Comparison of ENCODE assay signal across 16 cellular contexts in genomic region chr1:92907949-92908684, GRCh38. TPM values are rescaled to one million over a fixed set of nuclear protein-coding genes. Genes with fewer than 3 reads are reported as not detected.
A peak's percentile ranks its signal among the peaks of the same experiment; 100 is the strongest.
DNase-seq lines count a peak whose midpoint lies in the region; ATAC-seq and TF ChIP-seq lines count a peak whose summit lies in the region.
"Had no signal": no experiment of that assay in that cellular context is flagged by ENCODE, and none has a peak within 500 bp of the region (broad histone marks: within the 10 kb centered on the region; RNA-seq: fewer than 3 reads in every experiment).

No MANE protein-coding gene starts in this region.

- in situ Hi-C loops in ACHN (cut with HindIII; ENCODE audit: low pct_ligation_motif_present, low pct_unique_long_range_greater_than_20kb, low sequenced_read_pairs) = no loop called here

- no peaks in the 10 kb centered on the region for H3K27me3 ChIP-seq in adrenal gland
- H3K27me3 ChIP-seq: BLaER1 treated with 17β-estradiol and CSF1 and Interleukin-3, amounts not matched to agents 10 nM and 100 nM had no signal

- no peak overlapping the region for H3K4me3 ChIP-seq in adrenal gland
- H3K4me3 ChIP-seq: BLaER1 treated with 17β-estradiol and CSF1 and Interleukin-3, amounts not matched to agents 10 nM and 100 nM; prostate gland had no signal

- H3K9me3 ChIP-seq in adrenal gland (replicated peaks in 1 of 3) = no peaks in the 10 kb centered on the region
- H3K9me3 ChIP-seq: prostate gland had no signal

- TF ChIP-seq CTCF in adrenal gland (IDR thresholded peaks at IDR 0.05) = no peak

- ATAC-seq in HG02571 (IDR thresholded peaks at IDR 0.05; ENCODE audit: unreplicated experiment) (no peak), GM21723 (IDR thresholded peaks at IDR 0.05; ENCODE audit: unreplicated experiment) (no peak)
- ATAC-seq: stimulated activated effector memory CD8-positive, alpha-beta T cell treated with anti-CD3 and anti-CD28 coated beads, Interleukin-12 subunit alpha, Interleukin-12 subunit beta, amount 100 ng/mL, for 72 hours had no signal

- 78 to 86% (median 81%) methylated on average over 2 of the region's 2 CpGs for WGBS in adrenal gland, 4 donors

- no peak overlapping the region for H3K27ac ChIP-seq in adrenal gland
- H3K27ac ChIP-seq: BLaER1 treated with 17β-estradiol and CSF1 and Interleukin-3, amounts not matched to agents 10 nM and 100 nM; prostate gland had no signal

- intact Hi-C loops in adrenal gland (cut with DNase I) = no loop called here

- H3K4me1 ChIP-seq in adrenal gland (replicated peaks in 1 of 2) = no peaks in the 10 kb centered on the region
- H3K4me1 ChIP-seq: BLaER1 treated with 17β-estradiol and CSF1 and Interleukin-3, amounts not matched to agents 10 nM and 100 nM; prostate gland had no signal

- H3K36me3 ChIP-seq in adrenal gland (replicated peaks in 1 of 2) = no peaks in the 10 kb centered on the region
- H3K36me3 ChIP-seq: prostate gland had no signal

- no peak for TF ChIP-seq POLR2A in adrenal gland (IDR thresholded peaks at IDR 0.05)

- DNase-seq in ACHN (peak; percentile 19), HCEC 1CT (peak; percentile 56), SHP77 treated with DMSO at 0.1 percent for 48 hours (lab: John Stamatoyannopoulos, UW) (peak; percentile 59), kidney tubule cell (ENCODE audit: low spot score) (peak; percentile 52), adrenal gland (no peak)
- DNase-seq in stimulated activated naive CD4-positive, alpha-beta T cell treated with Interleukin-2 at 50 U/mL for 16 hours (lab: John Stamatoyannopoulos, UW) = no peak
- DNase-seq: activated CD4-positive, alpha-beta T cell treated with anti-CD3 and anti-CD28 coated beads for 1 hour; caudate nucleus; GDM1; NCI-H1436 treated with DMSO at 0.1 percent for 48 hours; stimulated activated CD4-positive, alpha-beta T cell treated with anti-CD3 and anti-CD28 coated beads, Interleukin-2, amount 100 ng/mL, for 24 hours had no signal

RNA-seq across cellular contexts. Expression of gene DIPK1A, which starts 53.1 kb away (rescaled TPM):
- total RNA-seq in adrenal gland = 1 to 10 TPM in 7 of 8 donors, under 1 TPM in 1; 0.91 to 7.3 (median 3.0) TPM
- polyA plus RNA-seq in adrenal gland = 1 to 10 TPM; 1.4 to 5.0 (median 1.7) TPM

Comparison
In these comparisons a context has a peak if more than half of its experiments do, and no peak if none do; other contexts are left out.
1. DNase-seq: peak in ACHN (single experiment), HCEC 1CT (single experiment), SHP77 treated with DMSO at 0.1 percent for 48 hours (single experiment) and kidney tubule cell (single experiment); none in adrenal gland (0 of 7) and stimulated activated naive CD4-positive, alpha-beta T cell treated with Interleukin-2 at 50 U/mL for 16 hours (single experiment).